In the genomic region with DNA sequence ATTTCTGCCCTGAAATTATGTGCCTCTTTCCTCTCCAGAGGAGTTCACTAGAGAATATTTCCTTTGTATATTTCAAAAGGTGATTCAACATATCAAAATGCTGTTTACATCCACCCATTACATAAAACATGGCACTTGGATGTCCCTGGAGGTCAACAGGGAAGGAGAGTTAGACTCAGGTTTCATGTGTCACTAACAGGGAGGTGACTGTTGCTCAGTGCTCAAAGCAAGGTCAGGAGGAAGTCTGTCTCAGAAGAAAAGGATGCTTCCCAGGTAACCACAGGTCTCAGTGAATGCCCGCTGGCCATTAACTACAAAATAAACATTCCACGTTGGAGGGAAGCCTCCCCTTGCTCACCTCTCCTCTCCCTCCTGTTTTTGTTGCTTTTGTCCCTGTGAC, we compare ENCODE assay signal across 19 cellular contexts.
DNase-seq lines count a peak whose midpoint lies in the region; ATAC-seq, FAIRE-seq and TF ChIP-seq lines count a peak whose summit lies in the region.
"Had no signal": no experiment of that assay in that cellular context is flagged by ENCODE, and none has a peak within 500 bp of the region (broad histone marks: within the 10 kb centered on the region; RNA-seq: fewer than 3 reads in every experiment).

No MANE protein-coding gene starts in this region.

- DNase-seq in SIG-M5 treated with dmso at 0.1 percent for 504 hours (lab: John Stamatoyannopoulos, UW; ENCODE audit: unreplicated experiment) (peak; percentile 84), SIG-M5 (lab: John Stamatoyannopoulos, UW) (no peak), NCI-H748 treated with DMSO at 0.1 percent for 48 hours (lab: John Stamatoyannopoulos, UW) (peak; percentile 9), fibroblast of villous mesenchyme (ENCODE audit: low read depth) (peak; percentile 8), urothelium cell line (ENCODE audit: low spot score) (peak; percentile 66), HFFc6 (no peak)
- DNase-seq: activated CD4-positive, CD25-positive, alpha-beta regulatory T cell treated with anti-CD3 and anti-CD28 coated beads, Interleukin-2, amount 50 U/mL, for 72 hours; adrenal gland; CD8-positive, alpha-beta T cell; central memory CD4-positive, alpha-beta T cell; NCI-H1048; NCI-H446 had no signal

- no peak overlapping the region for H3K4me3 ChIP-seq in fibroblast of villous mesenchyme (ENCODE audit: low read depth, low read length)
- H3K4me3 ChIP-seq: adrenal gland had no signal

- no peak for TF ChIP-seq CTCF in fibroblast of villous mesenchyme (IDR thresholded peaks at IDR 0.05; ENCODE audit: insufficient read depth, low read depth, low read length)
- no peak for TF ChIP-seq CTCF in HFFc6 (IDR thresholded peaks at IDR 0.05)

- H3K36me3 Mint-ChIP-seq in stimulated activated memory B cell treated with anti-CD40 and anti-IgM and Interleukin-4, amounts not matched to agents 10 μg/mL and 1 μg/mL and 100 μg/mL, for 72 hours: no peaks in the 10 kb centered on the region
- H3K36me3 Mint-ChIP-seq in HFFc6 (ENCODE audit: low read depth): no peaks in the 10 kb centered on the region
- H3K36me3 Mint-ChIP-seq: CD8-positive, alpha-beta T cell had no signal

- peaks cover 2% of the 10 kb centered on the region for H3K9me3 Mint-ChIP-seq in stimulated activated memory B cell treated with anti-CD40 and anti-IgM and Interleukin-4, amounts not matched to agents 10 μg/mL and 1 μg/mL and 100 μg/mL, for 72 hours
- H3K9me3 Mint-ChIP-seq in HFFc6: peaks cover 4% of the 10 kb centered on the region; the same call in 1 of the 2 replicates
- H3K9me3 Mint-ChIP-seq: CD8-positive, alpha-beta T cell had no signal

- H3K27me3 Mint-ChIP-seq in stimulated activated memory B cell treated with anti-CD40 and anti-IgM and Interleukin-4, amounts not matched to agents 10 μg/mL and 1 μg/mL and 100 μg/mL, for 72 hours: peaks cover 9% of the 10 kb centered on the region
- H3K27me3 Mint-ChIP-seq in HFFc6 (ENCODE audit: insufficient read depth): peaks cover 19% of the 10 kb centered on the region

- H3K4me3 Mint-ChIP-seq in stimulated activated memory B cell treated with anti-CD40 and anti-IgM and Interleukin-4, amounts not matched to agents 10 μg/mL and 1 μg/mL and 100 μg/mL, for 72 hours: no peak overlapping the region
- no peak overlapping the region for H3K4me3 Mint-ChIP-seq in HFFc6
- H3K4me3 Mint-ChIP-seq: CD8-positive, alpha-beta T cell; IgD-negative memory B cell; mesothelial cell of epicardium; stimulated activated naive CD8-positive, alpha-beta T cell treated with anti-CD3 and anti-CD28 coated beads, Interleukin-15, Interleukin-2, amounts not matched to agents 100 ng/mL and 50 ng/mL, for 24 hours had no signal

- no peak for ATAC-seq in stimulated activated memory B cell treated with anti-CD40 and anti-IgM and Interleukin-4, amounts not matched to agents 10 μg/mL and 1 μg/mL and 100 μg/mL, for 72 hours
- ATAC-seq in HG02763 (IDR thresholded peaks at IDR 0.05; ENCODE audit: unreplicated experiment): no peak
- ATAC-seq: CD8-positive, alpha-beta T cell had no signal

- no peaks in the 10 kb centered on the region for H3K4me1 Mint-ChIP-seq in stimulated activated memory B cell treated with anti-CD40 and anti-IgM and Interleukin-4, amounts not matched to agents 10 μg/mL and 1 μg/mL and 100 μg/mL, for 72 hours
- H3K4me1 Mint-ChIP-seq in HFFc6 (ENCODE audit: low read depth): peaks cover 16% of the 10 kb centered on the region
- H3K4me1 Mint-ChIP-seq: IgD-negative memory B cell had no signal

- FAIRE-seq in urothelium cell line (lab: Jason Lieb, UNC): peak; percentile 9
- FAIRE-seq: keratinocyte had no signal

- no peak overlapping the region for H3K27ac Mint-ChIP-seq in stimulated activated memory B cell treated with anti-CD40 and anti-IgM and Interleukin-4, amounts not matched to agents 10 μg/mL and 1 μg/mL and 100 μg/mL, for 72 hours
- no peak overlapping the region for H3K27ac Mint-ChIP-seq in HFFc6
- H3K27ac Mint-ChIP-seq: activated T-helper 2 cell treated with anti-CD3 and anti-CD28 coated beads, Interferon-gamma antibody, Interleukin-2, Interleukin-4, amounts not matched to agents 10 μg/mL and 5 μg/mL and 100 μg/mL, durations not matched to agents 14 hours and 24 hours and 36 hours; CD8-positive, alpha-beta T cell; IgD-negative memory B cell; mesothelial cell of epicardium; stimulated activated naive CD8-positive, alpha-beta T cell treated with anti-CD3 and anti-CD28 coated beads, Interleukin-15, Interleukin-2, amounts not matched to agents 100 ng/mL and 50 ng/mL, for 24 hours had no signal

Comparison
In these comparisons a context has a peak if more than half of its experiments do, and no peak if none do; other contexts are left out.
1. DNase-seq: peak in SIG-M5 treated with dmso at 0.1 percent for 504 hours (single experiment), NCI-H748 treated with DMSO at 0.1 percent for 48 hours (single experiment), fibroblast of villous mesenchyme (single experiment) and urothelium cell line (single experiment); none in SIG-M5 (single experiment) and HFFc6 (single experiment).